ENCODE assay signal across 1 cellular context in genomic region chr20:13232999-13233398, GRCh38.
A peak's percentile ranks its signal among the peaks of the same experiment; 100 is the strongest.
TF ChIP-seq lines count a peak whose summit lies in the region.

No MANE protein-coding gene starts in this region.

TF ChIP-seq in HepG2, 621 proteins besides CTCF, POLR2A, EP300 and RAD21:
- TF ChIP-seq ZBTB34 (CRISPR knock-in tag; IDR thresholded peaks at IDR 0.05) = no peak
- peak; percentile 86 for TF ChIP-seq PRDM15 (CRISPR knock-in tag; IDR thresholded peaks at IDR 0.05)
